In the genomic region with DNA sequence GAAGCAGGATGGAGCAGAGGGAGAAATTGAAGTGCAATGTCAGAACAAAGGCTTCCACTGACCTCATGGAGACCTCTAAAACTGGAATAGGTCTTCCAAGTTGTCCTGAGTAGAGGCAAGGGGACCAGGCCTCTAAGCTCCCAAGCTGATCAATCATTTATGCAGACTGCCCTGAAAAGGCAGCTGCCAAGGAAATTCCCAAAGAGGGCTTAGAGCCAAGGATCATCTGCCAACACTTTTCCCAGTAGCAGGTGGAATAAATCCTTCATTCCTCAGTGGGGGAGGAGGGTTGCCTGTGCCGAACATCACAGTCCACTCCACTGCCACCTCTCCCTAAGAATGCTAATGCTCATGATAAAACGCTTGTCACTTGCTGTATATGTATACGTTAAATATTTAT, we compare ENCODE assay signal across 21 cellular contexts. TPM values are rescaled to one million over a fixed set of nuclear protein-coding genes. Genes with fewer than 3 reads are reported as not detected.
DNase-seq lines count a peak whose midpoint lies in the region; ATAC-seq, FAIRE-seq and TF ChIP-seq lines count a peak whose summit lies in the region.
"Had no signal": no experiment of that assay in that cellular context is flagged by ENCODE, and none has a peak within 500 bp of the region (broad histone marks: within the 10 kb centered on the region; RNA-seq: fewer than 3 reads in every experiment).

No MANE protein-coding gene starts in this region.

- no peak for TF ChIP-seq RAD21 in HepG2 (CRISPR knock-in tag; IDR thresholded peaks at IDR 0.05)

- H3K4me1 Mint-ChIP-seq in GM23338 = peaks cover 7% of the 10 kb centered on the region
- H3K4me1 Mint-ChIP-seq in activated T-cell treated with anti-CD3 and anti-CD28 coated beads, Interleukin-2, amount 50 U/mL, for 24 hours (ENCODE audit: low read depth) = no peaks in the 10 kb centered on the region

- H3K79me2 ChIP-seq in GM23338 (replicated peaks; ENCODE audit: insufficient read depth) = no peaks in the 10 kb centered on the region
- no peaks in the 10 kb centered on the region for H3K79me2 ChIP-seq in HepG2 (ENCODE audit: insufficient read depth, low read length)

- H3K27me3 Mint-ChIP-seq in GM23338 (ENCODE audit: insufficient read depth, low read depth, poor library complexity) = peaks cover 7% of the 10 kb centered on the region
- no peaks in the 10 kb centered on the region for H3K27me3 Mint-ChIP-seq in activated T-cell treated with anti-CD3 and anti-CD28 coated beads, Interleukin-2, amount 50 U/mL, for 24 hours

- FAIRE-seq in HepG2 (lab: Jason Lieb, UNC) = no peak
- FAIRE-seq: A549, GM12892, GM18507 had no signal

- H3K27me3 ChIP-seq in GM23338 (ENCODE audit: insufficient read depth) (no peaks in the 10 kb centered on the region), HepG2 (ENCODE audit: control insufficient read depth in 1 of 2, insufficient read depth in 2 of 2, low read length in 2 of 2) (peaks cover 3 to 43% of the 10 kb centered on the region in 2 experiments; a peak in 4 of 5 replicates)
- H3K27me3 ChIP-seq: BLaER1 treated with 17β-estradiol and CSF1 and Interleukin-3, amounts not matched to agents 10 nM and 100 nM; SJCRH30 had no signal

- CTCF ChIA-PET in HepG2 (lab: Yijun Ruan, JAX; ENCODE audit: low intra/inter-chr PET ratio, low total read pairs) = no interaction called here

- H3K9me3 ChIP-seq in HepG2 (ENCODE audit: low read length) = no peaks in the 10 kb centered on the region
- H3K9me3 ChIP-seq: SJCRH30 had no signal

- H3K9me3 Mint-ChIP-seq in GM23338 = 0 out of 3 replicates have a peak, but pooled peaks cover 3% of the 10 kb centered on the region
- no peaks in the 10 kb centered on the region for H3K9me3 Mint-ChIP-seq in activated T-cell treated with anti-CD3 and anti-CD28 coated beads, Interleukin-2, amount 50 U/mL, for 24 hours
- H3K9me3 Mint-ChIP-seq: CD8-positive, alpha-beta T cell; HFFc6 had no signal

- intact Hi-C loops in HepG2 (cut with micrococcal nuclease; ENCODE audit: unreplicated experiment) = no loop called here

- no peaks in the 10 kb centered on the region for H3F3A ChIP-seq in GM23338 (replicated peaks; ENCODE audit: low read depth)

- TF ChIP-seq CTCF in GM23338 (conservative IDR thresholded peaks at IDR 0.05; ENCODE audit: low read depth in 2 of 2) (no peak), HepG2 (CRISPR knock-in tag; IDR thresholded peaks at IDR 0.05) (no peak)

- ATAC-seq in GM23338 (no peak), HepG2 (no peak), GM21360 (IDR thresholded peaks at IDR 0.05; ENCODE audit: unreplicated experiment) (no peak)
- ATAC-seq: A549; CD8-positive, alpha-beta T cell had no signal

- H3K27ac Mint-ChIP-seq in GM23338 = no peak overlapping the region
- H3K27ac Mint-ChIP-seq in activated T-cell treated with anti-CD3 and anti-CD28 coated beads, Interleukin-2, amount 50 U/mL, for 24 hours = no peak overlapping the region
- H3K27ac Mint-ChIP-seq: CD8-positive, alpha-beta T cell; HFFc6 had no signal

- in situ Hi-C loops in HepG2 (cut with HindIII; ENCODE audit: extremely low pct_ligation_motif_present, low pct_unique_long_range_greater_than_20kb) = no loop called here

- H3K4me1 ChIP-seq in GM23338 (ENCODE audit: insufficient read depth) (peaks cover 3% of the 10 kb centered on the region; the same call in 1 of the 2 replicates), HepG2 (ENCODE audit: insufficient read depth, low read length) (no peaks in the 10 kb centered on the region)
- H3K4me1 ChIP-seq: A549, SJCRH30 had no signal

- H3K27ac ChIP-seq in GM23338 (ENCODE audit: low read depth) (no peak overlapping the region), HepG2 (ENCODE audit: extremely low read length, insufficient read depth, low read length) (no peak overlapping the region)
- H3K27ac ChIP-seq: A549, PC-9, SJCRH30 had no signal

- POLR2A ChIA-PET in HepG2 (lab: Yijun Ruan, JAX) = interaction anchor here (1.1 to 1.4 kb wide), 2 partner anchors 28 to 29 kb away, joined by 3 read pairs; a partner anchor contains a TSS

- no peaks in the 10 kb centered on the region for H3K9me2 ChIP-seq in GM23338 (ENCODE audit: insufficient read depth)

- WGBS in HepG2 (ENCODE audit: low lambda C conversion rate) = 55% methylated on average over 3 of the region's 3 CpGs

- H3K9ac ChIP-seq in HepG2 (ENCODE audit: insufficient read depth, low read depth, low read length) = no peak overlapping the region
- H3K9ac ChIP-seq: BLaER1 treated with 17β-estradiol and CSF1 and Interleukin-3, amounts not matched to agents 10 nM and 100 nM had no signal

- H2AFZ ChIP-seq in GM23338 (peak overlapping the region; percentile 63; the same call in 1 of the 2 replicates), HepG2 (ENCODE audit: low read length) (no peak overlapping the region)
- H2AFZ ChIP-seq: PC-9 had no signal

- TF ChIP-seq POLR2A in HepG2 (IDR thresholded peaks at IDR 0.05; ENCODE audit: insufficient read depth in 1 of 2, low read depth in 2 of 2, low read length in 2 of 2) = no peak

- DNase-seq in GM23338 (ENCODE audit: low spot score) (no peak), NCI-H524 treated with DMSO at 0.1 percent for 48 hours (lab: John Stamatoyannopoulos, UW) (peak; percentile 80), cerebellum (ENCODE audit: low spot score) (peak; percentile 38), retina (peak; percentile 33), HepG2 (ENCODE audit: low spot score) (no peak)
- no peak for DNase-seq in activated T-cell treated with anti-CD3 and anti-CD28 coated beads, Interleukin-2, amount 50 U/mL, for 24 hours
- DNase-seq: Calu3; CD8-positive, alpha-beta T cell; H7; HFFc6; Karpas-422; NCI-H1092; NCI-H1694 treated with DMSO at 0.1 percent for 48 hours; NCI-H510A; PC-9 had no signal

- TF ChIP-seq EP300 in HepG2 (IDR thresholded peaks at IDR 0.05; ENCODE audit: low read depth in 2 of 2, low read length in 2 of 2) (no peak), HepG2 (CRISPR knock-in tag; IDR thresholded peaks at IDR 0.05; ENCODE audit: borderline replicate concordance) (no peak)

- no peak overlapping the region for H3K4me3 ChIP-seq in GM23338
- H3K4me3 ChIP-seq in HepG2 (replicated peaks in 1 of 3; ENCODE audit: insufficient read depth in 1 of 3, low read depth in 2 of 3, low read length in 3 of 3) = no peak overlapping the region
- H3K4me3 ChIP-seq: A549; BLaER1 treated with 17β-estradiol and CSF1 and Interleukin-3, amounts not matched to agents 10 nM and 100 nM; PC-9; SJCRH30 had no signal

- no TSS peak for BruUV-seq in HepG2 (replicated peaks; lab: Mats Ljungman, UMichigan)

- no peak overlapping the region for H3K4me2 ChIP-seq in GM23338
- no peak overlapping the region for H3K4me2 ChIP-seq in HepG2 (ENCODE audit: low read depth, low read length)
- H3K4me2 ChIP-seq: A549, PC-9 had no signal

- H4K20me1 ChIP-seq in GM23338 (replicated peaks; ENCODE audit: insufficient read depth) (no peaks in the 10 kb centered on the region), HepG2 (ENCODE audit: insufficient read depth, low read length) (no peaks in the 10 kb centered on the region)
- H4K20me1 ChIP-seq: BLaER1 treated with 17β-estradiol and CSF1 and Interleukin-3, amounts not matched to agents 10 nM and 100 nM had no signal

- no peak overlapping the region for H3K4me3 Mint-ChIP-seq in GM23338
- H3K4me3 Mint-ChIP-seq in activated T-cell treated with anti-CD3 and anti-CD28 coated beads, Interleukin-2, amount 50 U/mL, for 24 hours = no peak overlapping the region
- H3K4me3 Mint-ChIP-seq: CD8-positive, alpha-beta T cell; HFFc6 had no signal

- no peaks in the 10 kb centered on the region for H3K36me3 Mint-ChIP-seq in GM23338 (ENCODE audit: low read depth)
- no peaks in the 10 kb centered on the region for H3K36me3 Mint-ChIP-seq in activated T-cell treated with anti-CD3 and anti-CD28 coated beads, Interleukin-2, amount 50 U/mL, for 24 hours (ENCODE audit: low read depth)
- H3K36me3 Mint-ChIP-seq: CD8-positive, alpha-beta T cell had no signal

- no peaks in the 10 kb centered on the region for H3K36me3 ChIP-seq in GM23338 (ENCODE audit: insufficient read depth)
- no peaks in the 10 kb centered on the region for H3K36me3 ChIP-seq in HepG2 (replicated peaks in 1 of 2; ENCODE audit: control insufficient read depth in 1 of 2, insufficient read depth in 2 of 2, low read length in 2 of 2)
- H3K36me3 ChIP-seq: BLaER1 treated with 17β-estradiol and CSF1 and Interleukin-3, amounts not matched to agents 10 nM and 100 nM; SJCRH30 had no signal

TF ChIP-seq in HepG2, 621 proteins besides CTCF, POLR2A, EP300 and RAD21 (continues in another document):
- TF ChIP-seq ARNT (IDR thresholded peaks at IDR 0.05) = no peak
- no peak for TF ChIP-seq PHF21A (CRISPR knock-in tag; IDR thresholded peaks at IDR 0.05)
- TF ChIP-seq, protein P1, sequence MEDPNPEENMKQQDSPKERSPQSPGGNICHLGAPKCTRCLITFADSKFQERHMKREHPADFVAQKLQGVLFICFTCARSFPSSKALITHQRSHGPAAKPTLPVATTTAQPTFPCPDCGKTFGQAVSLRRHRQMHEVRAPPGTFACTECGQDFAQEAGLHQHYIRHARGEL (CRISPR knock-in tag; IDR thresholded peaks at IDR 0.05) = no peak
- no peak for TF ChIP-seq ZNF572 (CRISPR knock-in tag; IDR thresholded peaks at IDR 0.05)
- TF ChIP-seq ZNF138 (CRISPR knock-in tag; IDR thresholded peaks at IDR 0.05; ENCODE audit: low read depth) = no peak

RNA-seq across cellular contexts. Expression of a gene that starts 29.3 kb away (rescaled TPM):
- total RNA-seq in GM23338 (2014; rRNA removed; shearing (Covaris generic)) = 161 and 167 TPM in 2 replicates
- polyA plus RNA-seq in GM23338 (2016; fragmentation: Nextera tagmentation; extraction: Ambion mirVana) (137 and 144 TPM in 2 replicates), HepG2 (2011; rRNA removed) (178 and 179 TPM in 2 replicates)
- total RNA-seq in cerebellum (55.8 TPM), HepG2 (2016; rRNA removed; fragmentation: Illumina TruSeq; extraction: Trizol) (186 and 213 TPM in 2 replicates)
- 149 TPM in 2 replicates for total RNA-seq in HepG2 (2016; cell fraction: cytosol; rRNA removed; fragmentation: Illumina TruSeq; extraction: Trizol; ENCODE audit: low read depth)
- total RNA-seq in HepG2 (2016; cell fraction: insoluble cytoplasmic fraction; rRNA removed; fragmentation: Illumina TruSeq; extraction: Trizol) = 189 and 205 TPM in 2 replicates
- 212 and 253 TPM in 2 replicates for total RNA-seq in HepG2 (2016; cell fraction: membrane; rRNA removed; fragmentation: Illumina TruSeq; extraction: Trizol)
- total RNA-seq in HepG2 (2016; cell fraction: nucleus; rRNA removed; fragmentation: Illumina TruSeq; extraction: Trizol) = 108 and 117 TPM in 2 replicates
- 154 and 230 TPM in 2 replicates for polyA plus RNA-seq in HepG2 (2011; cell fraction: cytosol; rRNA removed)
- 90.5 and 93.6 TPM in 2 replicates for polyA plus RNA-seq in HepG2 (2011; cell fraction: nucleus; rRNA removed)
- polyA plus RNA-seq in HepG2 (2012) = 139 and 151 TPM in 2 replicates
- polyA plus RNA-seq in HepG2 (2016; cell fraction: cytosol; fragmentation: Illumina TruSeq; extraction: Trizol; ENCODE audit: low read depth) = 205 and 264 TPM in 2 replicates
- 400 and 432 TPM in 2 replicates for polyA plus RNA-seq in HepG2 (2016; cell fraction: insoluble cytoplasmic fraction; fragmentation: Illumina TruSeq; extraction: Trizol; ENCODE audit: low read depth)
- polyA plus RNA-seq in HepG2 (2016; cell fraction: membrane; fragmentation: Illumina TruSeq; extraction: Trizol; ENCODE audit: low read depth) = 287 and 342 TPM in 2 replicates
- 252 and 257 TPM in 2 replicates for polyA plus RNA-seq in HepG2 (2016; cell fraction: nucleus; fragmentation: Illumina TruSeq; extraction: Trizol; ENCODE audit: insufficient read depth, low read depth)
- polyA minus RNA-seq in HepG2 (2011; rRNA and poly(A)+ RNA removed; ENCODE audit: low replicate concordance) = 148 and 200 TPM in 2 replicates
- 99.8 and 102 TPM in 2 replicates for polyA minus RNA-seq in HepG2 (2011; cell fraction: cytosol; rRNA and poly(A)+ RNA removed)
- polyA minus RNA-seq in HepG2 (2011; cell fraction: nucleus; rRNA and poly(A)+ RNA removed) = 75.0 and 76.2 TPM in 2 replicates

Comparison
In these comparisons a context has a peak if more than half of its experiments do, and no peak if none do; other contexts are left out.
1. DNase-seq: peak in NCI-H524 treated with DMSO at 0.1 percent for 48 hours (single experiment), cerebellum (single experiment) and retina (single experiment); none in GM23338 (single experiment), HepG2 (single experiment) and activated T-cell treated with anti-CD3 and anti-CD28 coated beads, Interleukin-2, amount 50 U/mL, for 24 hours (single experiment).